1 cellular context compared by ENCODE assay signal in the genomic region with DNA sequence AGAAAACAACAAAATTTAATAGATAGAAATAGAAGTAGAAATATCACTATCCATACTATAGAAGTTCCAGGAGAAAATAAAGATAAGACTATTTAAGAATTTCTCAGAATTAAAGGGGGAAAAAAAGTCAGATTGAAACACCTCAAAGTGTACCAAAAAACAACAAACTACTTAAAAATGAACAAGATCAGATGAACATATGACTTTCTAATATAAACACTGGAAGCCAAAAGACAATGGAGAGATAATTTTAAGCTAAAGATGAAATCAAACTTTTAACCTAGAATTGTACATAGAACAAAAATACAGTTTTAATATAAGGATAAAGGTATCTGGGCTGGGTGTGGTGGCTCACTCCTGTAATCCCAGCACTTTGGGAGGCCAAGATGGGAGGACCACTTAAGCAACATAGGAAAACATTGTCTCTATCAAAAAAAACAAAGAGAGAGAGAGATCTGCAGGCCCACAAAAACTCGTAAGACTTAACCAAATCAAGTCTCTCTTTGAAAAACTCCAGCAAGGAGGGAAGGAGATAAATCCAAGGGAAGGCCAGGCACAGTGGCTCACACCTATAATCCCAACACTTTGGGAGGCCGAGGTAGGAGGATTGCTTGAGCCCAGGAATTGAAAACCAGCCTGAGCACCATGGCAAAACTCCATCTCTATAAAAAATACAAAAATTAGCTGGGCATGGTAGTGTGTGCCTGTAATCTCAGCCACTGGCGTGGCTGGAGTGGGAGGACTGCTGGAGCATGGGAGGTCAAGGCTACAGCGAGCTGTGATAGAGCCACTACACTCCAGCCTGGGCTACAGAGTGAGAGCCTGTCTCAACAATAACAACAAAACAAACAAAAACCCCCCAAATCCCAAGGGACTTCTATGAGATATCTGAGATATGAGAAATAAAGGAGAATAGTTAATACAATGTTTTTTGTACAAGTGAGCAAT.
TF ChIP-seq lines count a peak whose summit lies in the region.

No MANE protein-coding gene starts in this region.

TF ChIP-seq in HCT116, 20 proteins besides CTCF, POLR2A, EP300 and RAD21:
- no peak for TF ChIP-seq ELF1 (IDR thresholded peaks at IDR 0.05; ENCODE audit: borderline replicate concordance, low read depth)
- TF ChIP-seq CBX3 (IDR thresholded peaks at IDR 0.05; ENCODE audit: low read depth) = 0 out of 2 replicates have a peak, but pooled peaks have one; percentile 3
- TF ChIP-seq POLR2AphosphoS5 (IDR thresholded peaks at IDR 0.05; ENCODE audit: low read depth, low read length) = no peak
